In the genomic region with DNA sequence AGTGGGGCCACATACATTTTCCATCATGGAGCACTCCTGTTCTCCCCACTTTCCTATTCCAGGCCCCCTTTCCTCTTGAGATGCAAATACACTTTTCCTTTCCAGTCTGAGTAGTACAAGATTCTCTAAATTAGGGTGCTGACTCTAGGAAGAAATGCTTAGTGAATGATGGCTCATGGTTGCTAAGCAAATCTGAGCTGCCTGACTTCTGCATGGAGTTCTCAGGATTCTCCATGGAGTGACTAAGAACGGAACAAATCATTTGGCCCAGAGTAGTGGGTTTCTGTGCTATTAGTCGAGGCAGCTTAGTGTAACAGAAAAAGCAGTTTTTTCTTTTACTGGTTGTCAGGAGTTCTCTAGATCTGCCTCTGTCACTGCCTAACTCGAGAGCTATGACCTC, we compare ENCODE assay signal across 20 cellular contexts.
"Had no signal": no experiment of that assay in that cellular context is flagged by ENCODE, and none has a peak within 500 bp of the region (broad histone marks: within the 10 kb centered on the region; RNA-seq: fewer than 3 reads in every experiment).

No MANE protein-coding gene starts in this region.

- H3K4me3 ChIP-seq: MG63 had no signal

- H3K36me3 ChIP-seq: MG63 had no signal

- H3K9me3 ChIP-seq: MG63, SK-N-SH had no signal

- ATAC-seq: T-cell had no signal

- H3K9ac ChIP-seq: SK-N-SH had no signal

- H3K4me2 ChIP-seq: SK-N-SH had no signal

- DNase-seq: Karpas-422, KG1, MG63, NCI-H1092 treated with DMSO at 0.1 percent for 48 hours, NCI-H1436, NCI-H187, NCI-H2029, NCI-H2081 treated with DMSO at 0.1 percent for 48 hours, NCI-H2171, NCI-H226, NCI-H446, NCI-H510A, NCI-H524 treated with DMSO at 0.1 percent for 48 hours, NCI-H69, NCI-H774, SHP77, SK-N-SH, SW 1271, T-cell had no signal

- H3K27ac ChIP-seq: RWPE1 had no signal
